ENCODE assay signal across 12 cellular contexts in the genomic region with DNA sequence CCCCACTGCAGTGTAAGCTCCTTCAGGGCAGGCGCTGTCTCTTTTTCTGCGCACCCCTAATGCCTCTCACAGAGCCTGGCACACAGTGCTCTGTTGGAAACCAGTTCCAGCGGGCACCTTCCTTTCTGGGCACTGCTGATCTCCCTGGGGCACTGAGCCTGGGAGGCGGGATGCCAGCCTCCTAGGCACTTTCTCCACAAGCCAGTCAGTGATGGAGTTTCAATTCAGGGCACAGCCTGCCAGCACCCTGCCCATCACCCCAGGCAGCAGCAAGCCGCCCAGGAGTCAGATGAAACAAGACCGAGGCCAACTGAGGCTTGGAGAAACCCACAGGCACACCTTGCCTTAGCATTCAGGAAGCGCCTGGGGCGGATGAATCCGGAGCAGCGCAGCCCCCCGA. TPM values are rescaled to one million over a fixed set of nuclear protein-coding genes. Genes with fewer than 3 reads are reported as not detected.
DNase-seq lines count a peak whose midpoint lies in the region; ATAC-seq, FAIRE-seq and TF ChIP-seq lines count a peak whose summit lies in the region.
"Had no signal": no experiment of that assay in that cellular context is flagged by ENCODE, and none has a peak within 500 bp of the region (broad histone marks: within the 10 kb centered on the region; RNA-seq: fewer than 3 reads in every experiment).

No MANE protein-coding gene starts in this region.

- no peak for TF ChIP-seq EP300 in upper lobe of left lung (IDR thresholded peaks at IDR 0.05)

- DNase-seq in activated T-cell treated with anti-CD3 and anti-CD28 coated beads, Interleukin-2, amount 50 U/mL, for 72 hours: no peak
- DNase-seq in activated T-cell treated with anti-CD3 and anti-CD28 coated beads, Interleukin-2, amount 50 U/mL, for 24 hours: no peak
- DNase-seq in globus pallidus (ENCODE audit: low spot score) (peak; percentile 60), upper lobe of left lung (no peak), urothelium cell line (ENCODE audit: low spot score) (no peak), HEK293T (ENCODE audit: extremely low spot score) (no peak), NCI-H1417 (lab: John Stamatoyannopoulos, UW) (no peak)
- DNase-seq in naive thymus-derived CD8-positive, alpha-beta T cell: no peak
- DNase-seq: activated CD8-positive, alpha-beta memory T cell treated with anti-CD3 and anti-CD28 coated beads, Interleukin-2, amount 50 U/mL, for 4 hours; MG63; stimulated activated CD4-positive, alpha-beta T cell treated with anti-CD3 and anti-CD28 coated beads, Interleukin-4, amount 100 ng/mL, for 24 hours had no signal

- no peaks in the 10 kb centered on the region for H3K27me3 ChIP-seq in upper lobe of left lung
- H3K27me3 ChIP-seq: MG63 had no signal

- H3K27me3 Mint-ChIP-seq in activated T-cell treated with anti-CD3 and anti-CD28 coated beads, Interleukin-2, amount 50 U/mL, for 72 hours (ENCODE audit: low read depth): peaks cover 18% of the 10 kb centered on the region
- H3K27me3 Mint-ChIP-seq in activated T-cell treated with anti-CD3 and anti-CD28 coated beads, Interleukin-2, amount 50 U/mL, for 24 hours: peaks cover 23% of the 10 kb centered on the region
- peaks cover 0 to 22% (median 2%) of the 10 kb centered on the region in 5 donors for H3K27me3 Mint-ChIP-seq in naive thymus-derived CD8-positive, alpha-beta T cell

- H3K36me3 ChIP-seq in upper lobe of left lung: no peaks in the 10 kb centered on the region
- H3K36me3 ChIP-seq: MG63 had no signal

- FAIRE-seq in urothelium cell line (lab: Jason Lieb, UNC): no peak

- H3K4me1 ChIP-seq in upper lobe of left lung: peaks cover 15 to 29% (median 29%) of the 10 kb centered on the region in 4 donors

- no peak for TF ChIP-seq CTCF in upper lobe of left lung (IDR thresholded peaks at IDR 0.05)

- 30 to 42% methylated on average over 5 to 11 of the region's 11 CpGs for WGBS in upper lobe of left lung, 2 donors

- no peak for TF ChIP-seq POLR2A in upper lobe of left lung (IDR thresholded peaks at IDR 0.05)

- no peak for ATAC-seq in activated T-cell treated with anti-CD3 and anti-CD28 coated beads, Interleukin-2, amount 50 U/mL, for 72 hours (replicated peaks in 1 of 2)
- peak; percentile 20 to 30 for ATAC-seq in naive thymus-derived CD8-positive, alpha-beta T cell
- peak; percentile 4 to 22 for ATAC-seq in upper lobe of left lung (ENCODE audit: low FRiP score in 2 of 2)

- POLR2A ChIA-PET in naive thymus-derived CD8-positive, alpha-beta T cell (lab: Charles Lee): interaction anchor here (0.6 to 0.9 kb wide), 2 partner anchors 13 to 18 kb away, joined by 3 to 5 read pairs; no protein-coding TSS in a partner anchor
- POLR2A ChIA-PET in HEK293T (lab: Yijun Ruan, JAX): interaction anchor here (0.9 to 1.6 kb wide), 2 partner anchors 43 to 45 kb away, joined by 3 to 5 read pairs; no protein-coding TSS in a partner anchor

- H3K4me3 ChIP-seq in upper lobe of left lung: peak overlapping the region in 3 of 4 donors; percentile 41 to 53 (median 46)
- H3K4me3 ChIP-seq: MG63 had no signal

- H3K27ac Mint-ChIP-seq in activated T-cell treated with anti-CD3 and anti-CD28 coated beads, Interleukin-2, amount 50 U/mL, for 72 hours: no peak overlapping the region
- H3K27ac Mint-ChIP-seq in activated T-cell treated with anti-CD3 and anti-CD28 coated beads, Interleukin-2, amount 50 U/mL, for 24 hours: no peak overlapping the region
- H3K27ac Mint-ChIP-seq in naive thymus-derived CD8-positive, alpha-beta T cell: peak overlapping the region in 4 of 10 donors; percentile 54 to 81 (median 66)

- H3K4me3 Mint-ChIP-seq in activated T-cell treated with anti-CD3 and anti-CD28 coated beads, Interleukin-2, amount 50 U/mL, for 72 hours: peak overlapping the region; percentile 17 to 39
- no peak overlapping the region for H3K4me3 Mint-ChIP-seq in activated T-cell treated with anti-CD3 and anti-CD28 coated beads, Interleukin-2, amount 50 U/mL, for 24 hours
- peak overlapping the region in 9 of 10 donors; percentile 20 to 79 (median 51) for H3K4me3 Mint-ChIP-seq in naive thymus-derived CD8-positive, alpha-beta T cell

- H3K9me3 ChIP-seq in upper lobe of left lung: no peaks in the 10 kb centered on the region
- H3K9me3 ChIP-seq: MG63 had no signal

- peaks cover 23% of the 10 kb centered on the region for H3K4me1 Mint-ChIP-seq in activated T-cell treated with anti-CD3 and anti-CD28 coated beads, Interleukin-2, amount 50 U/mL, for 72 hours (ENCODE audit: low read depth)
- peaks cover 24% of the 10 kb centered on the region for H3K4me1 Mint-ChIP-seq in activated T-cell treated with anti-CD3 and anti-CD28 coated beads, Interleukin-2, amount 50 U/mL, for 24 hours (ENCODE audit: low read depth)
- peaks cover 18 to 30% (median 28%) of the 10 kb centered on the region in 4 donors for H3K4me1 Mint-ChIP-seq in naive thymus-derived CD8-positive, alpha-beta T cell

- H3K27ac ChIP-seq in upper lobe of left lung: peak overlapping the region; percentile 68 to 79 (median 74)
- H3K27ac ChIP-seq: RWPE1 had no signal

- peaks cover 0 to 2% of the 10 kb centered on the region in 2 donors for H3K9me3 Mint-ChIP-seq in activated T-cell treated with anti-CD3 and anti-CD28 coated beads, Interleukin-2, amount 50 U/mL, for 72 hours
- H3K9me3 Mint-ChIP-seq in activated T-cell treated with anti-CD3 and anti-CD28 coated beads, Interleukin-2, amount 50 U/mL, for 24 hours: no peaks in the 10 kb centered on the region
- H3K9me3 Mint-ChIP-seq in naive thymus-derived CD8-positive, alpha-beta T cell: no peaks in the 10 kb centered on the region

- CTCF ChIA-PET in HEK293T (lab: Yijun Ruan, JAX): interaction anchor here (1.0 kb wide), 1 partner anchor 10 kb away, joined by 3 read pairs; no protein-coding TSS in a partner anchor

- no peaks in the 10 kb centered on the region for H3K36me3 Mint-ChIP-seq in activated T-cell treated with anti-CD3 and anti-CD28 coated beads, Interleukin-2, amount 50 U/mL, for 72 hours (ENCODE audit: insufficient read depth in 2 of 2)
- no peaks in the 10 kb centered on the region for H3K36me3 Mint-ChIP-seq in activated T-cell treated with anti-CD3 and anti-CD28 coated beads, Interleukin-2, amount 50 U/mL, for 24 hours (ENCODE audit: low read depth)
- H3K36me3 Mint-ChIP-seq in naive thymus-derived CD8-positive, alpha-beta T cell: no peaks in the 10 kb centered on the region

TF ChIP-seq in HEK293T, 16 proteins besides CTCF, POLR2A, EP300 and RAD21:
- TF ChIP-seq, protein P1, sequence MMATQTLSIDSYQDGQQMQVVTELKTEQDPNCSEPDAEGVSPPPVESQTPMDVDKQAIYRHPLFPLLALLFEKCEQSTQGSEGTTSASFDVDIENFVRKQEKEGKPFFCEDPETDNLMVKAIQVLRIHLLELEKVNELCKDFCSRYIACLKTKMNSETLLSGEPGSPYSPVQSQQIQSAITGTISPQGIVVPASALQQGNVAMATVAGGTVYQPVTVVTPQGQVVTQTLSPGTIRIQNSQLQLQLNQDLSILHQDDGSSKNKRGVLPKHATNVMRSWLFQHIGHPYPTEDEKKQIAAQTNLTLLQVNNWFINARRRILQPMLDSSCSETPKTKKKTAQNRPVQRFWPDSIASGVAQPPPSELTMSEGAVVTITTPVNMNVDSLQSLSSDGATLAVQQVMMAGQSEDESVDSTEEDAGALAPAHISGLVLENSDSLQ (IDR thresholded peaks at IDR 0.05): no peak
- TF ChIP-seq SP1 (IDR thresholded peaks at IDR 0.05): no peak
- TF ChIP-seq FOXK2 (IDR thresholded peaks at IDR 0.05): no peak
- TF ChIP-seq FOXM1 (IDR thresholded peaks at IDR 0.05; ENCODE audit: borderline replicate concordance): no peak
- no peak for TF ChIP-seq CTBP1 (IDR thresholded peaks at IDR 0.05; ENCODE audit: borderline replicate concordance)

RNA-seq across cellular contexts. Expression of gene CTDSP2, which starts 5.7 kb away (rescaled TPM):
- 100 to 1,000 TPM; 108 to 109 TPM for total RNA-seq in activated T-cell treated with anti-CD3 and anti-CD28 coated beads, Interleukin-2, amount 50 U/mL, for 72 hours
- total RNA-seq in naive thymus-derived CD8-positive, alpha-beta T cell: 100 to 1,000 TPM; 258 to 262 TPM
- 10 to 100 TPM; 51.4 to 81.2 (median 71.5) TPM for polyA plus RNA-seq in naive thymus-derived CD8-positive, alpha-beta T cell
- total RNA-seq in upper lobe of left lung: 100 to 1,000 TPM; 153 to 226 (median 175) TPM

RNA-seq across cellular contexts. Expression of gene AVIL, which starts 33.7 kb away (rescaled TPM):
- 1 to 10 TPM; 4.8 to 5.5 TPM for total RNA-seq in activated T-cell treated with anti-CD3 and anti-CD28 coated beads, Interleukin-2, amount 50 U/mL, for 72 hours
- total RNA-seq in naive thymus-derived CD8-positive, alpha-beta T cell: 10 to 100 TPM; 13.4 to 16.8 TPM
- under 1 TPM; 0.11 to 0.80 (median 0.13) TPM for polyA plus RNA-seq in naive thymus-derived CD8-positive, alpha-beta T cell
- total RNA-seq in upper lobe of left lung: 10 to 100 TPM in 3 of 6 donors, 1 to 10 TPM in 3; 4.9 to 57.6 (median 8.7) TPM

Comparison
In these comparisons a context has a peak if more than half of its experiments do, and no peak if none do; other contexts are left out.
1. ATAC-seq: peak in naive thymus-derived CD8-positive, alpha-beta T cell (2 of 2) and upper lobe of left lung (2 of 2); none in activated T-cell treated with anti-CD3 and anti-CD28 coated beads, Interleukin-2, amount 50 U/mL, for 72 hours (0 of 2).